In genomic region chr6:106192824-106193223, GRCh38 we compare ENCODE assay signal across 15 cellular contexts.
DNase-seq lines count a peak whose midpoint lies in the region; ATAC-seq and TF ChIP-seq lines count a peak whose summit lies in the region.
"Had no signal": no experiment of that assay in that cellular context is flagged by ENCODE, and none has a peak within 500 bp of the region (broad histone marks: within the 10 kb centered on the region; RNA-seq: fewer than 3 reads in every experiment).

No MANE protein-coding gene starts in this region.

- H3K27me3 Mint-ChIP-seq in WTC11 (ENCODE audit: low read depth), result no peaks in the 10 kb centered on the region
- H3K27me3 Mint-ChIP-seq: B cell, T-cell had no signal

- POLR2A ChIA-PET in WTC11 (lab: Charles Lee), result no interaction called here

- no peak overlapping the region for H3K4me3 Mint-ChIP-seq in WTC11
- H3K4me3 Mint-ChIP-seq: B cell, T-cell had no signal

- no peak for TF ChIP-seq CTCF in BE2C (IDR thresholded peaks at IDR 0.05; ENCODE audit: low read depth, low read length)
- no peak for TF ChIP-seq CTCF in HFF-Myc (IDR thresholded peaks at IDR 0.05; ENCODE audit: low read depth, low read length, missing control alignments)
- no peak for TF ChIP-seq CTCF in WTC11 (IDR thresholded peaks at IDR 0.05)

- no peaks in the 10 kb centered on the region for H3K9me3 ChIP-seq in BE2C

- ATAC-seq in WTC11 (no peak), HG03025 (IDR thresholded peaks at IDR 0.05; ENCODE audit: low FRiP score, unreplicated experiment) (no peak), GM18907 (IDR thresholded peaks at IDR 0.05; ENCODE audit: unreplicated experiment) (no peak)
- ATAC-seq: stimulated activated naive CD8-positive, alpha-beta T cell treated with anti-CD3 and anti-CD28 coated beads, Interleukin-15, Interleukin-2, amounts not matched to agents 100 U/mL and 50 U/mL, for 24 hours; T-cell had no signal

- no peaks in the 10 kb centered on the region for H3K9me3 Mint-ChIP-seq in WTC11
- H3K9me3 Mint-ChIP-seq: T-cell had no signal

- H3K4me3 ChIP-seq in BE2C (ENCODE audit: low read depth, low read length), result no peak overlapping the region; the same call in 1 of the 2 replicates
- no peak overlapping the region for H3K4me3 ChIP-seq in HFF-Myc (replicated peaks; ENCODE audit: low read depth, low read length)

- H3K36me3 ChIP-seq in BE2C, result no peaks in the 10 kb centered on the region; the same call in 1 of the 2 replicates

- H3K4me1 Mint-ChIP-seq in WTC11, result peaks cover 27% of the 10 kb centered on the region

- peaks cover 2% of the 10 kb centered on the region for H3K4me1 ChIP-seq in BE2C

- H3K27me3 ChIP-seq in BE2C, result no peaks in the 10 kb centered on the region

- CTCF ChIA-PET in WTC11 (lab: Charles Lee), result interaction anchor here (1.5 kb wide), 1 partner anchor 37 kb away, joined by 4 read pairs; no protein-coding TSS in a partner anchor

- peak overlapping the region; percentile 3; the same call in 1 of the 2 replicates for H3K27ac Mint-ChIP-seq in WTC11
- H3K27ac Mint-ChIP-seq: B cell had no signal

- H3K36me3 Mint-ChIP-seq in WTC11, result no peaks in the 10 kb centered on the region

- DNase-seq in BE2C (peak; percentile 45), HFF-Myc (ENCODE audit: extremely low read depth, low read depth) (peak; percentile 36), WTC11 (ENCODE audit: low spot score) (no peak), iris pigment epithelial cell (ENCODE audit: low read depth) (peak; percentile 71), HuH-7 (ENCODE audit: low spot score) (no peak), NCI-H1092 (lab: John Stamatoyannopoulos, UW) (no peak)
- DNase-seq: activated CD4-positive, alpha-beta T cell treated with anti-CD3 and anti-CD28 coated beads, Interleukin-2, amount 50 U/mL, for 1 hour; activated gamma-delta T cell treated with Interleukin-2 at 50 U/mL for 16 hours; GDM1; NCI-H2107; stimulated activated naive CD8-positive, alpha-beta T cell treated with anti-CD3 and anti-CD28 coated beads, Interleukin-15, Interleukin-2, amounts not matched to agents 100 U/mL and 50 U/mL, for 24 hours; T-cell had no signal

TF ChIP-seq in WTC11, 78 proteins besides CTCF, POLR2A, EP300 and RAD21:
- TF ChIP-seq ZSCAN18 (CRISPR knock-in tag; IDR thresholded peaks at IDR 0.05) (no peak), TEAD4 (CRISPR knock-in tag; IDR thresholded peaks at IDR 0.05) (no peak), ATF2 (CRISPR knock-in tag; IDR thresholded peaks at IDR 0.05; ENCODE audit: borderline replicate concordance, low read depth) (no peak), ATF6 (CRISPR knock-in tag; IDR thresholded peaks at IDR 0.05) (no peak), ZNF532 (CRISPR knock-in tag; IDR thresholded peaks at IDR 0.05; ENCODE audit: borderline replicate concordance) (no peak), ZNF121 (CRISPR knock-in tag; IDR thresholded peaks at IDR 0.05) (no peak), MAX (CRISPR knock-in tag; IDR thresholded peaks at IDR 0.05) (no peak), ATF3 (CRISPR knock-in tag; conservative IDR thresholded peaks at IDR 0.05) (no peak), JAZF1 (CRISPR knock-in tag; IDR thresholded peaks at IDR 0.05) (no peak), ZNF396 (CRISPR knock-in tag; IDR thresholded peaks at IDR 0.05; ENCODE audit: borderline replicate concordance) (no peak), ZNF671 (CRISPR knock-in tag; IDR thresholded peaks at IDR 0.05) (no peak), IRF1 (CRISPR knock-in tag; IDR thresholded peaks at IDR 0.05) (no peak), FOXP1 (CRISPR knock-in tag; IDR thresholded peaks at IDR 0.05; ENCODE audit: borderline replicate concordance) (no peak), ZNF423 (CRISPR knock-in tag; IDR thresholded peaks at IDR 0.05) (no peak), GABPB1 (CRISPR knock-in tag; IDR thresholded peaks at IDR 0.05) (no peak)

Comparison
In these comparisons a context has a peak if more than half of its experiments do, and no peak if none do; other contexts are left out.
1. DNase-seq: peak in BE2C (single experiment), HFF-Myc (single experiment) and iris pigment epithelial cell (single experiment); none in WTC11 (single experiment), HuH-7 (single experiment) and NCI-H1092 (single experiment).